ENCODE assay signal across 1 cellular context in the genomic region with DNA sequence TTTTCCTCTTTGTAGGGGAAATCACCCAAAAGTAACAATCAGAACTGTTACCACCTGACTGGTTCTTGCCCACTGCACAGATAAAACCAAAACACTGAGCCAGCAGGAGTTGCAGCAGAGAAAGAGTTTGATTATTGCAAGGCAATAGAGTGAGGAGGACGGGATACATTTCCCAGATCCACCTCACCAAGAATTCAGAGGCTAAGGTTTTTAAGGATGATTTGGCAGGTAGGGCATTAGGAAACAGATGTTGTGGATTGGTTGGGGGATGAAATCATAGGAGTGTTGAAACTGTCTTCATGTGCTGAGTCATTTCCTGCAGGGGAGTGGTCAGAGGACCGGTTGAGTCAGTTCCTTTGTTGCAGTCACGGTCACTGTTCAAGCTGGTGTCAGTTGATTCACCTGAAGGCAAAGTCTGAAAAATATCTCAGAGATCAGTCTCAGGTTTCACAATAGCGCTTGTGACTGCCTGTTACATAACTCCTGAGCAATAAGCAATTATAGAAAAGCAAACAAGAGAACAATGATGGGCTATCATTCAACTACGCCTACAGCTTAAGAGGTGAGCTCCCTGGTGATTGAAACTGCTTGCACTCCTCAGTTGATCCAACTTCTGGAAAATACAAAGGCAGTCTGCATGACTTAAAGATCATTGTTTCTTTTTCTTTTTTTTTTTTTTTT.
TF ChIP-seq lines count a peak whose summit lies in the region.

No MANE protein-coding gene starts in this region.

TF ChIP-seq in GM23338, 12 proteins besides CTCF, POLR2A, EP300 and RAD21 (continued from another document):
- TF ChIP-seq, protein P1, sequence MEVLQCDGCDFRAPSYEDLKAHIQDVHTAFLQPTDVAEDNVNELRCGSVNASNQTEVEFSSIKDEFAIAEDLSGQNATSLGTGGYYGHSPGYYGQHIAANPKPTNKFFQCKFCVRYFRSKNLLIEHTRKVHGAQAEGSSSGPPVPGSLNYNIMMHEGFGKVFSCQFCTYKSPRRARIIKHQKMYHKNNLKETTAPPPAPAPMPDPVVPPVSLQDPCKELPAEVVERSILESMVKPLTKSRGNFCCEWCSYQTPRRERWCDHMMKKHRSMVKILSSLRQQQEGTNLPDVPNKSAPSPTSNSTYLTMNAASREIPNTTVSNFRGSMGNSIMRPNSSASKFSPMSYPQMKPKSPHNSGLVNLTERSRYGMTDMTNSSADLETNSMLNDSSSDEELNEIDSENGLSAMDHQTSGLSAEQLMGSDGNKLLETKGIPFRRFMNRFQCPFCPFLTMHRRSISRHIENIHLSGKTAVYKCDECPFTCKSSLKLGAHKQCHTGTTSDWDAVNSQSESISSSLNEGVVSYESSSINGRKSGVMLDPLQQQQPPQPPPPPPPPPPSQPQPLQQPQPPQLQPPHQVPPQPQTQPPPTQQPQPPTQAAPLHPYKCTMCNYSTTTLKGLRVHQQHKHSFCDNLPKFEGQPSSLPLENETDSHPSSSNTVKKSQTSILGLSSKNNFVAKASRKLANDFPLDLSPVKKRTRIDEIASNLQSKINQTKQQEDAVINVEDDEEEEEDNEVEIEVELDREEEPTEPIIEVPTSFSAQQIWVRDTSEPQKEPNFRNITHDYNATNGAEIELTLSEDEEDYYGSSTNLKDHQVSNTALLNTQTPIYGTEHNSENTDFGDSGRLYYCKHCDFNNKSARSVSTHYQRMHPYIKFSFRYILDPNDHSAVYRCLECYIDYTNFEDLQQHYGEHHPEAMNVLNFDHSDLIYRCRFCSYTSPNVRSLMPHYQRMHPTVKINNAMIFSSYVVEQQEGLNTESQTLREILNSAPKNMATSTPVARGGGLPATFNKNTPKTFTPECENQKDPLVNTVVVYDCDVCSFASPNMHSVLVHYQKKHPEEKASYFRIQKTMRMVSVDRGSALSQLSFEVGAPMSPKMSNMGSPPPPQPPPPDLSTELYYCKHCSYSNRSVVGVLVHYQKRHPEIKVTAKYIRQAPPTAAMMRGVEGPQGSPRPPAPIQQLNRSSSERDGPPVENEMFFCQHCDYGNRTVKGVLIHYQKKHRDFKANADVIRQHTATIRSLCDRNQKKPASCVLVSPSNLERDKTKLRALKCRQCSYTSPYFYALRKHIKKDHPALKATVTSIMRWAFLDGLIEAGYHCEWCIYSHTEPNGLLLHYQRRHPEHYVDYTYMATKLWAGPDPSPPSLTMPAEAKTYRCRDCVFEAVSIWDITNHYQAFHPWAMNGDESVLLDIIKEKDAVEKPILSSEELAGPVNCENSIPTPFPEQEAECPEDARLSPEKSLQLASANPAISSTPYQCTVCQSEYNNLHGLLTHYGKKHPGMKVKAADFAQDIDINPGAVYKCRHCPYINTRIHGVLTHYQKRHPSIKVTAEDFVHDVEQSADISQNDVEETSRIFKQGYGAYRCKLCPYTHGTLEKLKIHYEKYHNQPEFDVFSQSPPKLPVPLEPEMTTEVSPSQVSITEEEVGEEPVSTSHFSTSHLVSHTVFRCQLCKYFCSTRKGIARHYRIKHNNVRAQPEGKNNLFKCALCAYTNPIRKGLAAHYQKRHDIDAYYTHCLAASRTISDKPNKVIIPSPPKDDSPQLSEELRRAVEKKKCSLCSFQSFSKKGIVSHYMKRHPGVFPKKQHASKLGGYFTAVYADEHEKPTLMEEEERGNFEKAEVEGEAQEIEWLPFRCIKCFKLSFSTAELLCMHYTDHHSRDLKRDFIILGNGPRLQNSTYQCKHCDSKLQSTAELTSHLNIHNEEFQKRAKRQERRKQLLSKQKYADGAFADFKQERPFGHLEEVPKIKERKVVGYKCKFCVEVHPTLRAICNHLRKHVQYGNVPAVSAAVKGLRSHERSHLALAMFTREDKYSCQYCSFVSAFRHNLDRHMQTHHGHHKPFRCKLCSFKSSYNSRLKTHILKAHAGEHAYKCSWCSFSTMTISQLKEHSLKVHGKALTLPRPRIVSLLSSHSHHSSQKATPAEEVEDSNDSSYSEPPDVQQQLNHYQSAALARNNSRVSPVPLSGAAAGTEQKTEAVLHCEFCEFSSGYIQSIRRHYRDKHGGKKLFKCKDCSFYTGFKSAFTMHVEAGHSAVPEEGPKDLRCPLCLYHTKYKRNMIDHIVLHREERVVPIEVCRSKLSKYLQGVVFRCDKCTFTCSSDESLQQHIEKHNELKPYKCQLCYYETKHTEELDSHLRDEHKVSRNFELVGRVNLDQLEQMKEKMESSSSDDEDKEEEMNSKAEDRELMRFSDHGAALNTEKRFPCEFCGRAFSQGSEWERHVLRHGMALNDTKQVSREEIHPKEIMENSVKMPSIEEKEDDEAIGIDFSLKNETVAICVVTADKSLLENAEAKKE (CRISPR knock-in tag; IDR thresholded peaks at IDR 0.05) = no peak
- TF ChIP-seq ETS1 (IDR thresholded peaks at IDR 0.05) = peak; percentile 81
